Comparison of ENCODE assay signal across 3 cellular contexts in genomic region chr7:134480202-134480601, GRCh38.
TF ChIP-seq lines count a peak whose summit lies in the region.

No MANE protein-coding gene starts in this region.

TF ChIP-seq in A549, 52 proteins besides CTCF, POLR2A, EP300 and RAD21:
- TF ChIP-seq MAFK (IDR thresholded peaks at IDR 0.05; ENCODE audit: partially characterized antibody) = no peak
- no peak for TF ChIP-seq FOSL2 (IDR thresholded peaks at IDR 0.05)
- TF ChIP-seq FOSL2 (CRISPR knock-in tag; IDR thresholded peaks at IDR 0.05) = no peak
- no peak for TF ChIP-seq ZNF302 (CRISPR knock-in tag; IDR thresholded peaks at IDR 0.05)
- TF ChIP-seq KDM1A (IDR thresholded peaks at IDR 0.05; ENCODE audit: low read depth) = no peak
- TF ChIP-seq ZSCAN20 (CRISPR knock-in tag; IDR thresholded peaks at IDR 0.05) = no peak
- no peak for TF ChIP-seq BHLHE40 (IDR thresholded peaks at IDR 0.05; ENCODE audit: low read depth, low read length)
- no peak for TF ChIP-seq ZFP36 (IDR thresholded peaks at IDR 0.05; ENCODE audit: borderline replicate concordance, partially characterized antibody)
- TF ChIP-seq ELK1 (IDR thresholded peaks at IDR 0.05; ENCODE audit: low read depth, low read length) = no peak
- TF ChIP-seq HES2 (IDR thresholded peaks at IDR 0.05) = no peak
- TF ChIP-seq NR3C1 (IDR thresholded peaks at IDR 0.05) = no peak

TF ChIP-seq in GM23338, 12 proteins besides CTCF, POLR2A, EP300 and RAD21:
- TF ChIP-seq STAT1 (IDR thresholded peaks at IDR 0.05; ENCODE audit: unreplicated experiment) = no peak
- no peak for TF ChIP-seq EZH2phosphoT487 (IDR thresholded peaks at IDR 0.05; ENCODE audit: unreplicated experiment)
- no peak for TF ChIP-seq NANOG (IDR thresholded peaks at IDR 0.05; ENCODE audit: borderline replicate concordance)
- TF ChIP-seq CREB1 (CRISPR knock-in tag; IDR thresholded peaks at IDR 0.05; ENCODE audit: low read depth) = no peak
- no peak for TF ChIP-seq REST (IDR thresholded peaks at IDR 0.05; ENCODE audit: unreplicated experiment)
TF ChIP-seq in GM23338: peak in this region for 0.

TF ChIP-seq in endothelial cell of umbilical vein, 7 proteins besides CTCF, POLR2A, EP300 and RAD21:
- no peak for TF ChIP-seq MAX (IDR thresholded peaks at IDR 0.05; ENCODE audit: insufficient read depth, insufficient read length)
- no peak for TF ChIP-seq MYC (IDR thresholded peaks at IDR 0.05; ENCODE audit: low read depth, low read length)
- TF ChIP-seq EZH2 (IDR thresholded peaks at IDR 0.05; ENCODE audit: borderline replicate concordance, low read depth, low read length, severe bottlenecking) = no peak
- TF ChIP-seq POLR2AphosphoS5 (IDR thresholded peaks at IDR 0.05; ENCODE audit: insufficient read depth, low read depth, low read length) = no peak
- no peak for TF ChIP-seq GATA2 (IDR thresholded peaks at IDR 0.05; ENCODE audit: insufficient read depth, insufficient read length, low read depth, low read length)
- TF ChIP-seq FOS (IDR thresholded peaks at IDR 0.05; ENCODE audit: borderline replicate concordance, insufficient read depth, low read length) = no peak
- TF ChIP-seq JUN (IDR thresholded peaks at IDR 0.05; ENCODE audit: borderline replicate concordance, insufficient read depth, insufficient read length, low read depth) = no peak
TF ChIP-seq in endothelial cell of umbilical vein: peak in this region for 0.
